Comparison of ENCODE assay signal across 1 cellular context in the genomic region with DNA sequence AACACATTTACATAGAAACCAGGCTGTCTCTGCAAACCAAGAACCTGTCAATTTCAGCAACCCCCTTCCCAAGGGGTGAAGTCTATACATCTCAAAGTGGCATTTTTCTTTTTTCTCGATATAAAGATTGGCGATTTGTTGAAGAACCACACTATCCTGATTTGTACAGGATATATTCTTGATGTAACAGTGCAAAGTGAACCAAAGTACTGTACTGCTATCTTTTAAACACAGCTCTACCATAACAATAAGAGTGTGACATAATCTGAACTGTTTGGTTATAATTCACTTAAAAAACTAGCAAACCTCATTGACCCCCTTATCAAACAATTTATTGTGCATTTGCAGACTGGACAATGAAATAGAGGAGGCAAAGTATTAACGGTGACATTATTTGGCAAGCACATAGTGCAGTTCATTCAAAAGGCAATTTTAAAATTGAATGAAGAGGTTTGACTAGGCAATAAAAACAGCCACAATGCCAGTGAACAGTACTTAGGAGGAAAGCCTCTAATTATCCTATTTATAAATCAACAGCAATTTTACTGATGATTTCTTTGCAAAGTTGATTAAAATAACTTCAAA.
TF ChIP-seq lines count a peak whose summit lies in the region.

No MANE protein-coding gene starts in this region.

TF ChIP-seq in SK-N-SH treated with all-trans-retinoic acid at 6 μM for 48 hours, 23 proteins besides CTCF, POLR2A, EP300 and RAD21 (continued from another document):
- TF ChIP-seq SNAI2 (CRISPR knock-in tag; IDR thresholded peaks at IDR 0.05) (0 out of 2 replicates have a peak, but pooled peaks have one; percentile 20), CSDC2 (CRISPR knock-in tag; IDR thresholded peaks at IDR 0.05) (no peak), TSHZ2 (CRISPR knock-in tag; IDR thresholded peaks at IDR 0.05) (peak; percentile 85), ZFP30 (CRISPR knock-in tag; IDR thresholded peaks at IDR 0.05) (no peak), PATZ1 (CRISPR knock-in tag; IDR thresholded peaks at IDR 0.05; ENCODE audit: borderline replicate concordance) (0 out of 2 replicates have a peak, but pooled peaks have one; percentile 69), ZNF8 (CRISPR knock-in tag; IDR thresholded peaks at IDR 0.05) (no peak), RARB (CRISPR knock-in tag; IDR thresholded peaks at IDR 0.05) (no peak), ZC3H10 (CRISPR knock-in tag; IDR thresholded peaks at IDR 0.05) (peak; percentile 62), BACH2 (CRISPR knock-in tag; IDR thresholded peaks at IDR 0.05; ENCODE audit: borderline replicate concordance) (peak; percentile 56; the same call in 1 of the 2 replicates), ISL1 (CRISPR knock-in tag; IDR thresholded peaks at IDR 0.05) (peak; percentile 96), ARNTL (CRISPR knock-in tag; IDR thresholded peaks at IDR 0.05; ENCODE audit: borderline replicate concordance, low read depth) (no peak), TCF4 (CRISPR knock-in tag; IDR thresholded peaks at IDR 0.05; ENCODE audit: borderline replicate concordance) (peak; percentile 92), POU6F1 (CRISPR knock-in tag; IDR thresholded peaks at IDR 0.05; ENCODE audit: borderline replicate concordance, low read depth) (no peak; the same call in 1 of the 2 replicates), CREB5 (CRISPR knock-in tag; IDR thresholded peaks at IDR 0.05; ENCODE audit: low read depth) (peak; percentile 81), OSR1 (CRISPR knock-in tag; IDR thresholded peaks at IDR 0.05) (no peak), TOX (CRISPR knock-in tag; IDR thresholded peaks at IDR 0.05; ENCODE audit: borderline replicate concordance) (no peak)
- TF ChIP-seq, protein P1, sequence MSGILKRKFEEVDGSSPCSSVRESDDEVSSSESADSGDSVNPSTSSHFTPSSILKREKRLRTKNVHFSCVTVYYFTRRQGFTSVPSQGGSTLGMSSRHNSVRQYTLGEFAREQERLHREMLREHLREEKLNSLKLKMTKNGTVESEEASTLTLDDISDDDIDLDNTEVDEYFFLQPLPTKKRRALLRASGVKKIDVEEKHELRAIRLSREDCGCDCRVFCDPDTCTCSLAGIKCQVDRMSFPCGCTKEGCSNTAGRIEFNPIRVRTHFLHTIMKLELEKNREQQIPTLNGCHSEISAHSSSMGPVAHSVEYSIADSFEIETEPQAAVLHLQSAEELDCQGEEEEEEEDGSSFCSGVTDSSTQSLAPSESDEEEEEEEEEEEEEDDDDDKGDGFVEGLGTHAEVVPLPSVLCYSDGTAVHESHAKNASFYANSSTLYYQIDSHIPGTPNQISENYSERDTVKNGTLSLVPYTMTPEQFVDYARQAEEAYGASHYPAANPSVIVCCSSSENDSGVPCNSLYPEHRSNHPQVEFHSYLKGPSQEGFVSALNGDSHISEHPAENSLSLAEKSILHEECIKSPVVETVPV (CRISPR knock-in tag; IDR thresholded peaks at IDR 0.05), result peak; percentile 95
TF ChIP-seq in SK-N-SH treated with all-trans-retinoic acid at 6 μM for 48 hours: peak in this region for 11.
